In the genomic region with DNA sequence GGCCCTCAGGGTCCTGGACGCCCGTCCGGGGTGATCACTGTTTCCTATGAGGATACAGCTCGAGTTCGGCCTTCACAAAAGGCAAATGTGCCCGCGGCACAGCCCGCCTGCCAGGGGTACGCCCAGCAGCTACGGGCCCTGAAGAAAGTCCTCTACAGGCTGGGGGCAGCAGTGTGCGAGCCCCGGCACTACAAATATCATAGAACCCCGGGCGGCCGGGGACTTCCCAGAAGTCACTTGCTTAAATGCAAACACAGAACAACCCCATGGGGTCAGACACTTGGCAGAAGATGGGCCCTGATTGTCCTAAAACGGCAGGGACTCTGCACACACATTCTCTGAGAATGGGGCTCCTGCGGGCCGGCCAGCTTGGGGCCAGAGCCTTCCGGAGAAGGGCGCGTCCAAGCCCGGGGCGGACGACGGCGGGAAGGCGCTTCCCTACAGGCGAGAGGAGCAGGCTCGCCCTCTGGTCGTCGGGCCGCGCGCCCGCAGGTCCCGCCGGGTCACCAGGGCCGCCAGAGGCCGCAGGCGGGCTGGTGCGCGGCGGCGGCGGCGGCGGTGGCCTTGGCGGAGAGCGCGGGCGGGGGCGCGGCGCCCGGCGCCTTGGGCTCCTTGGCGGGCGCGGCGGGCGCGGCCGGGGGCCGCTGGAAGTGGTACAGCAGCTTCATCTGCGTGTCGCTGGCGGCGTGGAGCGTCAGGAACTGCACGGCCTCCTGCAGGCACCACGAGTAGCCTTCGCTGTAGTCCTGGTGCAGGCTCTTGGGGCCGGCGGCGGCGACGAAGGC, we compare ENCODE assay signal across 8 cellular contexts. TPM values are rescaled to one million over a fixed set of nuclear protein-coding genes. Genes with fewer than 3 reads are reported as not detected.
DNase-seq lines count a peak whose midpoint lies in the region; ATAC-seq lines count a peak whose summit lies in the region.

No MANE protein-coding gene starts in this region.

- no peak for ATAC-seq in T-cell (replicated peaks in 1 of 4)
- no peak for ATAC-seq in HG03457 (IDR thresholded peaks at IDR 0.05; ENCODE audit: unreplicated experiment)
- no peak for ATAC-seq in GM21381 (IDR thresholded peaks at IDR 0.05; ENCODE audit: unreplicated experiment)
- ATAC-seq in GM21737 (IDR thresholded peaks at IDR 0.05; ENCODE audit: unreplicated experiment) = no peak

- no peaks in the 10 kb centered on the region for H3K36me3 Mint-ChIP-seq in T-cell

- peak overlapping the region; percentile 67 to 81 (median 72) for H3K4me3 Mint-ChIP-seq in T-cell

- CTCF ChIA-PET in T-cell (lab: Charles Lee) = interaction anchor here in 1 of 2 donors (0.5 kb wide), 1 partner anchor 58 kb away, joined by 3 read pairs; no protein-coding TSS in a partner anchor

- no peaks in the 10 kb centered on the region for H3K9me3 Mint-ChIP-seq in T-cell

- peaks cover 6% of the 10 kb centered on the region for H3K36me3 ChIP-seq in neuron (ENCODE audit: insufficient read depth, low read length)

- POLR2A ChIA-PET in T-cell (lab: Charles Lee) = no interaction called here

- H3K4me1 Mint-ChIP-seq in T-cell = peaks cover 20 to 35% (median 33%) of the 10 kb centered on the region in 3 donors

- DNase-seq in DMS153 treated with DMSO at 0.1 percent for 48 hours (lab: John Stamatoyannopoulos, UW; ENCODE audit: unreplicated experiment) (peak; percentile 51), T-cell (peak in 24 of 34 experiments; percentile 26 to 58 (median 39)), dermis blood vessel endothelial cell (peak; percentile 24), HT-29 (ENCODE audit: low spot score) (no peak)

- no peaks in the 10 kb centered on the region for H3K9me3 ChIP-seq in neuron (ENCODE audit: low read length)

- H3K27ac Mint-ChIP-seq in T-cell = no peak overlapping the region

- no peak overlapping the region for H2AFZ ChIP-seq in neuron (ENCODE audit: low read depth, low read length)

- no peaks in the 10 kb centered on the region for H3K27me3 ChIP-seq in neuron (ENCODE audit: insufficient read depth, low read length)

- peaks cover 0 to 29% of the 10 kb centered on the region in 2 donors for H3K27me3 Mint-ChIP-seq in T-cell

- H3K4me3 ChIP-seq in neuron (ENCODE audit: low read length) = peak overlapping the region; percentile 83

- peaks cover 74% of the 10 kb centered on the region for H3K4me1 ChIP-seq in neuron (ENCODE audit: insufficient read depth, low read length)

RNA-seq across cellular contexts. Expression of a gene that starts 0.9 kb away (rescaled TPM):
- total RNA-seq in T-cell (not detected), dermis blood vessel endothelial cell (0.17 TPM in 1 of 2 replicates, not detected in the other)
- 0.28 and 0.42 TPM in 2 replicates for total RNA-seq in HT-29 (2014; rRNA removed; shearing (Covaris generic))

RNA-seq across cellular contexts. Expression of a gene that starts 2.8 kb away (rescaled TPM):
- total RNA-seq in T-cell (100 to 1,000 TPM in 3 of 5 donors, 10 to 100 TPM in 2; 51.0 to 128 (median 119) TPM), dermis blood vessel endothelial cell (21.5 and 24.7 TPM in 2 replicates)
- total RNA-seq in HT-29 (2014; rRNA removed; shearing (Covaris generic)) = 37.8 and 48.3 TPM in 2 replicates

RNA-seq across cellular contexts. Expression of a gene that starts 27.0 kb away (rescaled TPM):
- total RNA-seq in T-cell = 100 to 1,000 TPM; 163 to 214 (median 211) TPM
- total RNA-seq in dermis blood vessel endothelial cell = 109 and 155 TPM in 2 replicates
- total RNA-seq in HT-29 (2014; rRNA removed; shearing (Covaris generic)) = 77.4 and 85.6 TPM in 2 replicates

RNA-seq across cellular contexts. Expression of a gene that starts 53.1 kb away (rescaled TPM):
- total RNA-seq in T-cell (10 to 100 TPM; 20.2 to 59.1 (median 27.9) TPM), dermis blood vessel endothelial cell (under 0.01 and 0.09 TPM in 2 replicates)
- 3.1 and 5.3 TPM in 2 replicates for total RNA-seq in HT-29 (2014; rRNA removed; shearing (Covaris generic))

RNA-seq across cellular contexts. Expression of a gene that starts 57.4 kb away (rescaled TPM):
- total RNA-seq in T-cell (10 to 100 TPM; 17.3 to 37.6 (median 35.3) TPM), dermis blood vessel endothelial cell (63.0 and 128 TPM in 2 replicates)
- 90.1 and 101 TPM in 2 replicates for total RNA-seq in HT-29 (2014; rRNA removed; shearing (Covaris generic))
